Comparison of ENCODE assay signal across 12 cellular contexts in the genomic region with DNA sequence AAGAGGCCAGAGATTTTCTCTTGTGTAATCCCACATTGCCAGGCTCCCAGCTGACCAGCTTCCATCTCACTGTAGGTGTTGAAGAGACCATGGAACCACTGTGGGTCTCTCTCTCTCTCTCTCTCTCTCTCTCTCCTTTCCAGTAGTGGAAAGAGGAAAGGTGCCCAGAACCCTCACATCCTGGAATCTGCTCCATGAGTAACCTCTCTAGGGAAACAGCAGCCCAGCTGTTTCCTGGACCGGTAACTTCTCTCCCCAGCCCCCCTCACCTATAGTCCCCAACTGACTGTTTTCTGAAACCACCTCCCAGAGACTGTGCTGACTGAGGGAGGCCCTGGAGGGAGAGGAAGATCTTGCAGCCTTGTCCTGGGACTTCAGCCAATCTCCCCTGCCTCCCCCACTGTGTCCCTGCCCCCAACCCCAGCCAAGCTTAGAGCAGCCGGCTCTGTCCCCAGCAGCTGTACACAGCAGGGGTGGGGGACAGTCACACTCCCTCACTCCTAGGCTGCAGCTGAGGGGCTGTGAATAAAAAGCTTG. TPM values are rescaled to one million over a fixed set of nuclear protein-coding genes. Genes with fewer than 3 reads are reported as not detected.
DNase-seq lines count a peak whose midpoint lies in the region; TF ChIP-seq lines count a peak whose summit lies in the region.
"Had no signal": no experiment of that assay in that cellular context is flagged by ENCODE, and none has a peak within 500 bp of the region (broad histone marks: within the 10 kb centered on the region; RNA-seq: fewer than 3 reads in every experiment).

No MANE protein-coding gene starts in this region.

- in situ Hi-C loops in astrocyte of the spinal cord (cut with HindIII; ENCODE audit: low sequenced_read_pairs): no loop called here

- H3K27ac ChIP-seq in substantia nigra (ENCODE audit: low read depth, low read length, poor library complexity, severe bottlenecking) (peak overlapping the region; percentile 0), colonic mucosa (no peak overlapping the region)
- H3K27ac ChIP-seq: A549 had no signal

- no peaks in the 10 kb centered on the region for H3K36me3 ChIP-seq in colonic mucosa

- DNase-seq in NCI-H82 (lab: John Stamatoyannopoulos, UW) (peak; percentile 29), NCI-H82 treated with DMSO at 0.1 percent for 48 hours (lab: John Stamatoyannopoulos, UW; ENCODE audit: unreplicated experiment) (no peak), astrocyte of the spinal cord (ENCODE audit: low read depth, low spot score) (peak; percentile 38), iPS-NIHi11 (ENCODE audit: low spot score) (peak; percentile 48), substantia nigra (lab: John Stamatoyannopoulos, UW) (peak in 24 of 49 donors; percentile 12 to 52 (median 34)), colonic mucosa (no peak), progenitor cell of endocrine pancreas (ENCODE audit: low spot score, unreplicated experiment) (no peak)
- DNase-seq in stimulated activated CD4-positive, alpha-beta T cell treated with anti-CD3 and anti-CD28 coated beads, Interleukin-2, amount 100 ng/mL, for 24 hours: no peak
- DNase-seq: mucosa of descending colon; NCI-H510A treated with DMSO at 0.1 percent for 48 hours; stimulated activated CD4-positive, alpha-beta T cell treated with anti-CD3 and anti-CD28 coated beads, Interleukin-12 subunit alpha, Interleukin-12 subunit beta, amount 100 ng/mL, for 4 hours had no signal

- peaks cover 9% of the 10 kb centered on the region for H3K36me3 Mint-ChIP-seq in progenitor cell of endocrine pancreas (ENCODE audit: insufficient read depth)

- H3K27ac Mint-ChIP-seq in progenitor cell of endocrine pancreas: no peak overlapping the region

- H3K4me3 Mint-ChIP-seq in progenitor cell of endocrine pancreas (ENCODE audit: low read depth): no peak overlapping the region

- H3K9ac ChIP-seq in colonic mucosa (ENCODE audit: low read depth in 2 of 2, low read length in 2 of 2): no peak overlapping the region

- H3K9me3 ChIP-seq in colonic mucosa: no peaks in the 10 kb centered on the region
- H3K9me3 ChIP-seq: A549, mucosa of descending colon had no signal

- no peaks in the 10 kb centered on the region for H3K4me1 ChIP-seq in colonic mucosa
- H3K4me1 ChIP-seq: A549 had no signal

- no peak overlapping the region for H3K4me3 ChIP-seq in astrocyte of the spinal cord (ENCODE audit: low read depth, low read length)
- H3K4me3 ChIP-seq in colonic mucosa: no peak overlapping the region
- H3K4me3 ChIP-seq: A549, mucosa of descending colon had no signal

- H3K27me3 ChIP-seq in colonic mucosa: no peaks in the 10 kb centered on the region

- intact Hi-C loops in colonic mucosa (cut with DNase I): no loop called here

- no peaks in the 10 kb centered on the region for H3K9me3 Mint-ChIP-seq in progenitor cell of endocrine pancreas (ENCODE audit: low read depth)

- peaks cover 29% of the 10 kb centered on the region for H3K4me1 Mint-ChIP-seq in progenitor cell of endocrine pancreas (ENCODE audit: low read depth)

- no peaks in the 10 kb centered on the region for H3K27me3 Mint-ChIP-seq in progenitor cell of endocrine pancreas

- TF ChIP-seq CTCF in astrocyte of the spinal cord (IDR thresholded peaks at IDR 0.05; ENCODE audit: low read depth, low read length): no peak
- TF ChIP-seq CTCF in colonic mucosa (IDR thresholded peaks at IDR 0.05): no peak
- no peak for TF ChIP-seq CTCF in progenitor cell of endocrine pancreas (IDR thresholded peaks at IDR 0.05; ENCODE audit: unreplicated experiment)

RNA-seq across cellular contexts. Expression of a gene that starts 20.6 kb away (rescaled TPM):
- total RNA-seq in colonic mucosa (10 to 100 TPM; 17.9 to 29.6 TPM), progenitor cell of endocrine pancreas (8.4 and 8.6 TPM in 2 replicates)

RNA-seq across cellular contexts. Expression of a gene that starts 49.0 kb away (rescaled TPM):
- total RNA-seq in colonic mucosa (100 to 1,000 TPM; 117 to 123 TPM), progenitor cell of endocrine pancreas (222 and 245 TPM in 2 replicates)

Comparison
In these comparisons a context has a peak if more than half of its experiments do, and no peak if none do; other contexts are left out.
1. DNase-seq: peak in NCI-H82 (single experiment), astrocyte of the spinal cord (single experiment) and iPS-NIHi11 (single experiment); none in NCI-H82 treated with DMSO at 0.1 percent for 48 hours (single experiment), stimulated activated CD4-positive, alpha-beta T cell treated with anti-CD3 and anti-CD28 coated beads, Interleukin-2, amount 100 ng/mL, for 24 hours (0 of 2), colonic mucosa (single experiment) and progenitor cell of endocrine pancreas (single experiment).